In the genomic region with DNA sequence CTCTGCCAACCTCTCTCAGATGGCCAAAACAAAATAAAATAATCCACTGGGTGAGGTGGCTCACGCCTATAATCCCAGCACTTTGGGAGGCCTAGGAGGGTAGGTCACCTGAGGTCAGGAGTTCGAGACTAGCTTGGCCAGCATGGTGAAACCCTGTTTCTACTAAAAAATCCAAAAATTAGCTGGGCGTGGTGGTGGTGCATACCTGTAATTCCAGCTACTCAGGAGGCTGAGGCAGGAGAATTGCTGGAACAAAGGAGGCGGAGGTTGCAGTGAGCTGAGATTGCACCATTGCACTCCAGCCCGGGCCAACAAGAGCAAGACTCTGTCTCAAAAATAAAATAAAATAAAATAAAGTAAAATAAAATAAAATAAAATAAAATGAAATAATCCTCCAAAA, we compare ENCODE assay signal across 5 cellular contexts. TPM values are rescaled to one million over a fixed set of nuclear protein-coding genes. Genes with fewer than 3 reads are reported as not detected.
"Had no signal": no experiment of that assay in that cellular context is flagged by ENCODE, and none has a peak within 500 bp of the region (broad histone marks: within the 10 kb centered on the region; RNA-seq: fewer than 3 reads in every experiment).

No MANE protein-coding gene starts in this region.

RNA-seq across cellular contexts. Expression of a gene that starts 2.3 kb away (rescaled TPM):
- total RNA-seq: GM23248, GM23338, H1, H7, H9 had no signal
- polyA plus RNA-seq: GM23338, H1 had no signal
